12 cellular contexts compared by ENCODE assay signal in the genomic region with DNA sequence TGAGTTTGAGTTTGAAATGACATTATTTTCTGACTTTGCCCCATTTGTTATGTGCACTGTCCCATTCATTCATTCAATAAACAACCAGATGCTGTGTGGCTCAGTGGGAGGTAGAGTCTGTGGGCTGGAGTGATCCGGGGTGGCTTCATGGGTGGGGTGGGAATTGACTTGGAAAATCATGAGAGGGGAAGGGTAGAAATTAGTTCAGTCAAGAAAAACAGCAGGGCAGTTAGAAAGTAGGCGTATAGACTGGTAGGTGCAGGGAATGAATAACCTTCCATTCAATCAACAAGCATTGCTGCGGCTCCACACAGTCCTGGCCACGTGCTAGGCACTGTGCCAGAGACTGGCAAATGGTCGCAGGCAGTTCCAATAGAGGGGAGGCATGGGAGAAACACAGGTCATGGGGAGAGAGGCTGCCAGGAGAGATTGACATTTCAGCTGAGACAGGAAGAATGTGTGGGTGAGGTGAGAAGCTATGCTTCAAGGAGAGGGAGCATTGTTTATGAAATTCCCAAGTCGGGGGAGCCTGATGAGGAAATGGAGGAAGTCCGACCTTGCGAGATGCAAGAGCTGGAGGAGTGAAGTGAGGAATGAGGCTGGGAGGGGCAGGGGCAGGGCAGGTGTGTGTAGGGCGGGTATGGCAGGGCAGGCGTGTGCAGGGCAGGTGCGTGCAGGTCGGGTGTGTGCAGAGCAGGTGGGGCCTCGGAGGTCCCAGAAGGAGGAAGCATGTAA. TPM values are rescaled to one million over a fixed set of nuclear protein-coding genes. Genes with fewer than 3 reads are reported as not detected.
DNase-seq lines count a peak whose midpoint lies in the region; ATAC-seq, FAIRE-seq and TF ChIP-seq lines count a peak whose summit lies in the region.
"Had no signal": no experiment of that assay in that cellular context is flagged by ENCODE, and none has a peak within 500 bp of the region (broad histone marks: within the 10 kb centered on the region; RNA-seq: fewer than 3 reads in every experiment).

No MANE protein-coding gene starts in this region.

- H3K9me2 ChIP-seq in PC-9 (ENCODE audit: insufficient read depth): no peaks in the 10 kb centered on the region
- H3K9me2 ChIP-seq: SK-N-SH had no signal

- CTCF ChIA-PET in PC-9 (lab: Charles Lee): interaction anchor here (0.6 to 0.7 kb wide), 2 partner anchors 29 to 346 kb away, joined by 3 read pairs; no protein-coding TSS in a partner anchor

- no peak for TF ChIP-seq CTCF in PC-9 (conservative IDR thresholded peaks at IDR 0.05)
- TF ChIP-seq CTCF in heart right ventricle (IDR thresholded peaks at IDR 0.05): no peak
- TF ChIP-seq CTCF in pancreas (IDR thresholded peaks at IDR 0.05): no peak
- no peak for TF ChIP-seq CTCF in lower leg skin (IDR thresholded peaks at IDR 0.05)

- no peak overlapping the region for H2AFZ ChIP-seq in PC-9

- whole genome bisulfite sequencing in heart right ventricle, 2 donors: 43 to 45% methylated on average over 13 of the region's 13 CpGs
- 58 to 66% methylated on average over 13 of the region's 13 CpGs for WGBS in pancreas, 2 donors
- WGBS in lower leg skin, 2 donors: 34 to 49% methylated on average over 13 of the region's 13 CpGs

- H3K4me3 ChIP-seq in PC-9 (no peak overlapping the region), heart right ventricle (no peak overlapping the region), pancreas (no peak overlapping the region), lower leg skin (ENCODE audit: low read depth, poor library complexity, severe bottlenecking) (no peak overlapping the region)

- no TSS peak for BruUV-seq in PC-9 (replicated peaks; lab: Mats Ljungman, UMichigan)

- no peak for FAIRE-seq in pancreas (lab: Jason Lieb, UNC)

- no peaks in the 10 kb centered on the region for H3F3A ChIP-seq in PC-9 (ENCODE audit: insufficient read depth, low read depth)

- no peak for TF ChIP-seq POLR2A in lower leg skin (IDR thresholded peaks at IDR 0.05)

- no peak overlapping the region for H3K27ac ChIP-seq in PC-9
- H3K27ac ChIP-seq in heart right ventricle: peak overlapping the region in 8 of 10 donors; percentile 36 to 94 (median 60)
- no peak overlapping the region for H3K27ac ChIP-seq in pancreas

- H3K4me2 ChIP-seq in PC-9: peak overlapping the region; percentile 49
- H3K4me2 ChIP-seq: SK-N-SH had no signal

- no peaks in the 10 kb centered on the region for H4K20me1 ChIP-seq in PC-9 (ENCODE audit: insufficient read depth)

- peak; percentile 66 for DNase-seq in HT-29 (ENCODE audit: low spot score)
- DNase-seq in PC-9: peak; percentile 72 to 76
- DNase-seq in heart right ventricle: peak; percentile 23 to 36
- no peak for DNase-seq in pancreas
- no peak for DNase-seq in stimulated activated CD4-positive, alpha-beta T cell treated with anti-CD3 and anti-CD28 coated beads, Interleukin-4, amount 100 ng/mL, for 24 hours
- no peak for DNase-seq in lower leg skin (ENCODE audit: low spot score in 2 of 2)
- DNase-seq: CD4-positive, CD25-positive, alpha-beta regulatory T cell; SK-N-SH; substantia nigra had no signal

- intact Hi-C loops in PC-9 (cut with micrococcal nuclease; ENCODE audit: unreplicated experiment) (no loop called here), heart right ventricle (cut with DNase I) (loop anchor here in 4 of 10 donors (5.0 kb wide), 1 partner anchor 57 kb away; a partner anchor contains a TSS), pancreas (cut with DNase I) (no loop called here), lower leg skin (cut with DNase I; ENCODE audit: low total_unique reads) (no loop called here)

- H3K36me3 ChIP-seq in PC-9 (ENCODE audit: low read depth) (no peaks in the 10 kb centered on the region), heart right ventricle (no peaks in the 10 kb centered on the region), pancreas (no peaks in the 10 kb centered on the region)

- H3K9me3 ChIP-seq in PC-9 (ENCODE audit: insufficient read depth, low read depth) (0 out of 2 replicates have a peak, but pooled peaks cover 5% of the 10 kb centered on the region), heart right ventricle (no peaks in the 10 kb centered on the region), pancreas (no peaks in the 10 kb centered on the region)
- H3K9me3 ChIP-seq: SK-N-SH had no signal

- H3K4me1 ChIP-seq in PC-9 (replicated peaks; ENCODE audit: insufficient read depth) (peaks cover 6% of the 10 kb centered on the region; the same call in 1 of the 2 replicates), heart right ventricle (peaks cover 0 to 60% (median 19%) of the 10 kb centered on the region in 9 donors), pancreas (no peaks in the 10 kb centered on the region)

- H3K27me3 ChIP-seq in PC-9 (ENCODE audit: insufficient read depth, low read depth) (no peaks in the 10 kb centered on the region; the same call in 1 of the 2 replicates), heart right ventricle (no peaks in the 10 kb centered on the region), pancreas (no peaks in the 10 kb centered on the region)

- ATAC-seq in heart right ventricle: peak; percentile 48 to 73 (median 62)
- peak; percentile 35 to 68 (median 54) for ATAC-seq in pancreas
- ATAC-seq in HG02610 (IDR thresholded peaks at IDR 0.05; ENCODE audit: unreplicated experiment): no peak
- no peak for ATAC-seq in HG03439 (IDR thresholded peaks at IDR 0.05; ENCODE audit: unreplicated experiment)
- ATAC-seq: WTC11 had no signal

- POLR2A ChIA-PET in PC-9 (lab: Charles Lee; ENCODE audit: unreplicated experiment): interaction anchor here (0.5 to 0.7 kb wide), 3 partner anchors 95 to 355 kb away, joined by 3 to 9 read pairs (median 7); no protein-coding TSS in a partner anchor

- H3K79me2 ChIP-seq in PC-9 (ENCODE audit: low read depth): no peaks in the 10 kb centered on the region

RNA-seq across cellular contexts. Expression of a gene that starts 54.5 kb away (rescaled TPM):
- 2.3 and 2.6 TPM in 2 replicates for total RNA-seq in HT-29 (2014; rRNA removed; shearing (Covaris generic))
- total RNA-seq in PC-9 (2021) (3.2 and 3.4 TPM in 2 replicates), heart right ventricle (10 to 100 TPM; 21.5 to 36.6 (median 28.9) TPM), pancreas (1 to 10 TPM; 1.1 to 2.4 (median 1.5) TPM), lower leg skin (10 to 100 TPM in 1 of 4 donors, 1 to 10 TPM in 3; 6.7 to 12.5 (median 9.5) TPM)
- polyA plus RNA-seq in heart right ventricle (10 to 100 TPM in 1 of 2 donors, 1 to 10 TPM in 1; 1.6 to 15.4 TPM), pancreas (1 to 10 TPM in 1 of 2 donors, under 1 TPM in 1; 0.47 to 1.4 TPM)

Comparison
In these comparisons a context has a peak if more than half of its experiments do, and no peak if none do; other contexts are left out.
1. DNase-seq: peak in HT-29 (single experiment), PC-9 (2 of 2) and heart right ventricle (2 of 2); none in pancreas (0 of 6), stimulated activated CD4-positive, alpha-beta T cell treated with anti-CD3 and anti-CD28 coated beads, Interleukin-4, amount 100 ng/mL, for 24 hours (single experiment) and lower leg skin (0 of 2).
2. H3K27ac ChIP-seq: peak in heart right ventricle (8 of 10); none in PC-9 (single experiment) and pancreas (0 of 4).
3. ATAC-seq: peak in heart right ventricle (8 of 8) and pancreas (4 of 4); none in HG02610 (single experiment) and HG03439 (single experiment).